In genomic region chr9:135961277-135961705, GRCh38 we compare ENCODE assay signal across 1 cellular context.
A peak's percentile ranks its signal among the peaks of the same experiment; 100 is the strongest.
TF ChIP-seq lines count a peak whose summit lies in the region.

UBAC1 (minus strand) TSS chr9:135961373; CDS start chr9:135961162, 211 bp downstream.

TF ChIP-seq in GM12878, 131 proteins besides CTCF, POLR2A, EP300 and RAD21 (continued from another document and continues in another):
- TF ChIP-seq ATF3 (IDR thresholded peaks at IDR 0.05; ENCODE audit: borderline replicate concordance, extremely low read depth, low read depth, low read length) (peak; percentile 82; the same call in 1 of the 2 replicates), CBX3 (IDR thresholded peaks at IDR 0.05; ENCODE audit: borderline replicate concordance, low read depth) (no peak), HCFC1 (IDR thresholded peaks at IDR 0.05; ENCODE audit: low read length) (peak; percentile 97), ZNF207 (IDR thresholded peaks at IDR 0.05; ENCODE audit: borderline replicate concordance) (peak; percentile 70; the same call in 1 of the 2 replicates), FOS (IDR thresholded peaks at IDR 0.05; ENCODE audit: borderline replicate concordance, extremely low read depth, insufficient read length) (no peak), ZSCAN29 (IDR thresholded peaks at IDR 0.05) (peak; percentile 50; the same call in 1 of the 2 replicates), STAT3 (IDR thresholded peaks at IDR 0.05; ENCODE audit: low read depth, low read length) (no peak), KLF5 (IDR thresholded peaks at IDR 0.05; ENCODE audit: partially characterized antibody) (peak; percentile 85), HSF1 (IDR thresholded peaks at IDR 0.05; ENCODE audit: low read depth, low read length) (no peak), NFIC (IDR thresholded peaks at IDR 0.05; ENCODE audit: low read depth, low read length) (no peak), CHD4 (IDR thresholded peaks at IDR 0.05) (no peak), STAT1 (conservative IDR thresholded peaks at IDR 0.05) (peak; percentile 79; the same call in 1 of the 2 replicates), TAF1 (IDR thresholded peaks at IDR 0.05; ENCODE audit: borderline replicate concordance, low read depth, low read length) (0 out of 2 replicates have a peak, but pooled peaks have one; percentile 14), ZBTB40 (IDR thresholded peaks at IDR 0.05; ENCODE audit: borderline replicate concordance) (peak; percentile 88), RELA (IDR thresholded peaks at IDR 0.05; ENCODE audit: borderline replicate concordance, partially characterized antibody) (peak; percentile 67), ZBTB4 (CRISPR knock-in tag; IDR thresholded peaks at IDR 0.05) (no peak), POLR2AphosphoS5 (IDR thresholded peaks at IDR 0.05; ENCODE audit: low read length) (no peak), SREBF1 (IDR thresholded peaks at IDR 0.05; ENCODE audit: low read length) (peak; percentile 20; the same call in 1 of the 2 replicates), PML (IDR thresholded peaks at IDR 0.05; ENCODE audit: low read length) (no peak), ZNF622 (IDR thresholded peaks at IDR 0.05) (no peak), PAX8 (IDR thresholded peaks at IDR 0.05) (no peak), NRF1 (conservative IDR thresholded peaks at IDR 0.05; ENCODE audit: low read depth, low read length) (no peak), BCLAF1 (IDR thresholded peaks at IDR 0.05) (0 out of 2 replicates have a peak, but pooled peaks have one; percentile 35), RUNX3 (IDR thresholded peaks at IDR 0.05; ENCODE audit: low read length) (peak; percentile 84), EGR1 (IDR thresholded peaks at IDR 0.05; ENCODE audit: borderline replicate concordance in 1 of 2, low read depth in 2 of 2, low read length in 2 of 2) (peak; percentile 2 to 21; a peak in 2 of 3 replicates), MTA2 (IDR thresholded peaks at IDR 0.05; ENCODE audit: low read depth) (no peak), CBX5 (IDR thresholded peaks at IDR 0.05; ENCODE audit: low read depth) (no peak), RAD51 (IDR thresholded peaks at IDR 0.05) (0 out of 2 replicates have a peak, but pooled peaks have one; percentile 36), NR2C1 (IDR thresholded peaks at IDR 0.05) (peak; percentile 83), PBX3 (IDR thresholded peaks at IDR 0.05; ENCODE audit: insufficient replicate concordance, low read depth, low read length) (peak; percentile 8), ZNF274 (IDR thresholded peaks at IDR 0.05; ENCODE audit: insufficient read depth, insufficient read length) (no peak), ZNF592 (IDR thresholded peaks at IDR 0.05) (no peak), USF1 (IDR thresholded peaks at IDR 0.05; ENCODE audit: borderline replicate concordance, extremely low read length, insufficient read depth, low read depth, low read length) (no peak), TCF7 (IDR thresholded peaks at IDR 0.05; ENCODE audit: borderline replicate concordance) (no peak), TCF3 (IDR thresholded peaks at IDR 0.05; ENCODE audit: borderline replicate concordance, insufficient read depth, low read depth, low read length) (no peak), NR2C2 (IDR thresholded peaks at IDR 0.05; ENCODE audit: borderline replicate concordance, control insufficient read depth, insufficient read length, low read depth) (no peak), CREM (IDR thresholded peaks at IDR 0.05; ENCODE audit: low read depth) (peak; percentile 98), BMI1 (IDR thresholded peaks at IDR 0.05; ENCODE audit: borderline replicate concordance) (no peak), SUPT20H (IDR thresholded peaks at IDR 0.05; ENCODE audit: borderline replicate concordance, control insufficient read depth, low read depth, low read length) (no peak)
